ENCODE assay signal across 11 cellular contexts in the genomic region with DNA sequence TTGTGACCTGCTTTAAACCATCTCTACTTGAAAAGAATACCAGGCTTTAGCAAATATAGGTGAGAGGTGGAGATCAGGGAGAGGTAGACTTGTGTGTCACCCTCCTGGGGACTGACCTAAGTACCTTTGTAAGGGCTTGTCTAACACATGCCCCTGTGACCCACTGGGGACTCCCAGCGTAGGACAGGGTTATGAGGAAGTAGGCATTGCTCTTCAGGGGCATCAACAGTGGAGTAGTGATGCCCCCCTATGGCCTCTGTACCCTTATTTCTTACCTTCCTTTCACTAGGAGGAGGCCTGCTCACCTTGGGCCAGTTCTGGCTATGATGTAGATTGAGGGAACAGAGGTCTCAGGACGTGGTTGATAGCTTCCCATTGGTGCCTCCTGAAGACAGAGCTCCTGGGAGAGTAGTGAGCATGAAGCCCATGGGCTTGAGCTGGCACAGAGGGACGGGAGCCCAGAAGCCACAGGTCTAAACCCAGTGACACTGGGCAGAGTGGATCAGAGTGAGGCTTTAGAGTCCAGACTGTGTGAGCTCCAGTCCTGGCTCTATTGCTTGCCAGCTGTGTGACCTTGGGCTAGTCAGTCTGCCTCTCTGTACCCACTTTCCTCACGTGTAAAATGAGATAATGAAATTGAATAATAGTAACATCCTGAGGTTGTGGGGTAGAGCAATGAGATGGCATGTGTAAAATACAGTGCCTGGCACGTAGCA.
DNase-seq lines count a peak whose midpoint lies in the region; ATAC-seq, FAIRE-seq and TF ChIP-seq lines count a peak whose summit lies in the region.
"Had no signal": no experiment of that assay in that cellular context is flagged by ENCODE, and none has a peak within 500 bp of the region (broad histone marks: within the 10 kb centered on the region; RNA-seq: fewer than 3 reads in every experiment).

No MANE protein-coding gene starts in this region.

- intact Hi-C loops in esophagus muscularis mucosa (cut with DNase I), result no loop called here

- no peaks in the 10 kb centered on the region for H3K9me2 ChIP-seq in Karpas-422 (replicated peaks; ENCODE audit: insufficient read depth, low read length)

- no peak for TF ChIP-seq POLR2A in A549 (IDR thresholded peaks at IDR 0.05; ENCODE audit: low read length)
- TF ChIP-seq POLR2A in esophagus muscularis mucosa (IDR thresholded peaks at IDR 0.05; ENCODE audit: low read depth), result no peak

- no peak overlapping the region for H2AFZ ChIP-seq in Karpas-422 (ENCODE audit: low read length)

- H3K27me3 ChIP-seq in Karpas-422 (ENCODE audit: low read length), result no peaks in the 10 kb centered on the region
- H3K27me3 ChIP-seq in esophagus muscularis mucosa, result no peaks in the 10 kb centered on the region
- no peaks in the 10 kb centered on the region for H3K27me3 ChIP-seq in H7 (ENCODE audit: control insufficient read depth, insufficient read depth, low read length)
- H3K27me3 ChIP-seq: pancreas had no signal

- no peak overlapping the region for H3K9ac ChIP-seq in Karpas-422 (ENCODE audit: low read length)

- DNase-seq in A549 (ENCODE audit: low read depth in 1 of 2, low spot score in 1 of 2) (peak in 1 of 2 experiments; percentile 69), Karpas-422 (peak; percentile 62), esophagus muscularis mucosa (ENCODE audit: extremely low spot score) (peak; percentile 68), H7 (no peak), cerebellar nuclear complex (lab: John Stamatoyannopoulos, UW) (no peak), NCI-H2171 treated with DMSO at 0.1 percent for 48 hours (lab: John Stamatoyannopoulos, UW) (no peak), NCI-H2107 (lab: John Stamatoyannopoulos, UW) (no peak)
- DNase-seq: hippocampal formation, pancreas had no signal

- H4K20me1 ChIP-seq in Karpas-422 (ENCODE audit: insufficient read depth, low read depth, low read length), result peaks cover 9% of the 10 kb centered on the region; the same call in 1 of the 2 replicates

- TF ChIP-seq RAD21 in A549 (conservative IDR thresholded peaks at IDR 0.05 in 1 of 2, IDR thresholded peaks at IDR 0.05 in 1 of 2), result peak; percentile 33 to 57

- POLR2A ChIA-PET in A549 (lab: Yijun Ruan, JAX), result interaction anchor here (0.7 kb wide), 1 partner anchor 135 kb away, joined by 3 read pairs; no protein-coding TSS in a partner anchor

- no peaks in the 10 kb centered on the region for H3K79me2 ChIP-seq in Karpas-422 (ENCODE audit: low read length)

- TF ChIP-seq EP300 in A549 (IDR thresholded peaks at IDR 0.05) (no peak), esophagus muscularis mucosa (IDR thresholded peaks at IDR 0.05) (no peak)

- H3K4me2 ChIP-seq in A549 (peak overlapping the region; percentile 84), Karpas-422 (ENCODE audit: low read depth, low read length, poor library complexity, severe bottlenecking) (no peak overlapping the region)

- CTCF ChIA-PET in A549 (lab: Yijun Ruan, JAX), result interaction anchor here (1.0 to 10.0 kb wide), 11 partner anchors 15 to 237 kb away, joined by 3 to 64 read pairs (median 4); no protein-coding TSS in a partner anchor

- ATAC-seq in A549, result no peak
- peak; percentile 65 for ATAC-seq in GM18858 (IDR thresholded peaks at IDR 0.05; ENCODE audit: unreplicated experiment)
- ATAC-seq: pancreas had no signal

- H3K9me3 ChIP-seq in A549 (no peaks in the 10 kb centered on the region), Karpas-422 (ENCODE audit: low read length) (no peaks in the 10 kb centered on the region), esophagus muscularis mucosa (no peaks in the 10 kb centered on the region)
- H3K9me3 ChIP-seq: pancreas had no signal

- H3K27ac ChIP-seq in A549 (peak overlapping the region; percentile 97 to 99), Karpas-422 (ENCODE audit: low read length) (no peak overlapping the region), esophagus muscularis mucosa (replicated peaks in 1 of 4) (no peak overlapping the region)
- H3K27ac ChIP-seq: pancreas had no signal

- 63% methylated on average over 5 of the region's 5 CpGs for WGBS in A549 (ENCODE audit: missing lambda C conversion rate)
- 86% methylated on average over 5 of the region's 5 CpGs for WGBS in esophagus muscularis mucosa

- FAIRE-seq in A549 (lab: Jason Lieb, UNC), result no peak
- FAIRE-seq: colon, pancreas had no signal

- H3K4me3 ChIP-seq in A549 (no peak overlapping the region), Karpas-422 (ENCODE audit: low read length) (no peak overlapping the region), esophagus muscularis mucosa (no peak overlapping the region), H7 (ENCODE audit: insufficient read depth, low read depth, low read length) (no peak overlapping the region)
- H3K4me3 ChIP-seq: pancreas had no signal

- H3K4me1 ChIP-seq in A549, result peaks cover 98% of the 10 kb centered on the region
- peaks cover 52% of the 10 kb centered on the region for H3K4me1 ChIP-seq in Karpas-422 (ENCODE audit: low read length)
- H3K4me1 ChIP-seq in esophagus muscularis mucosa, result peaks cover 52 to 59% (median 57%) of the 10 kb centered on the region in 4 donors

- H3K36me3 ChIP-seq in Karpas-422 (ENCODE audit: insufficient read depth, low read length) (no peaks in the 10 kb centered on the region), esophagus muscularis mucosa (no peaks in the 10 kb centered on the region), H7 (replicated peaks; ENCODE audit: control insufficient read depth, insufficient read depth, low read length) (no peaks in the 10 kb centered on the region)
- H3K36me3 ChIP-seq: pancreas had no signal

- TF ChIP-seq CTCF in A549 (IDR thresholded peaks at IDR 0.05) (0 out of 3 replicates have a peak, but pooled peaks have one; percentile 8), esophagus muscularis mucosa (IDR thresholded peaks at IDR 0.05) (no peak)

TF ChIP-seq in A549, 52 proteins besides CTCF, POLR2A, EP300 and RAD21:
- TF ChIP-seq HEYL (CRISPR knock-in tag; IDR thresholded peaks at IDR 0.05), result no peak
- TF ChIP-seq ZFP36 (IDR thresholded peaks at IDR 0.05; ENCODE audit: borderline replicate concordance, partially characterized antibody), result peak; percentile 16
- TF ChIP-seq CHD4 (IDR thresholded peaks at IDR 0.05; ENCODE audit: borderline replicate concordance), result no peak
- peak; percentile 31; the same call in 1 of the 2 replicates for TF ChIP-seq MAX (IDR thresholded peaks at IDR 0.05)
- no peak for TF ChIP-seq ZC3H11A (IDR thresholded peaks at IDR 0.05)
- peak; percentile 27; the same call in 1 of the 3 replicates for TF ChIP-seq SMC3 (IDR thresholded peaks at IDR 0.05)
- peak; percentile 11; the same call in 1 of the 2 replicates for TF ChIP-seq HOXB13 (CRISPR knock-in tag; IDR thresholded peaks at IDR 0.05; ENCODE audit: low read depth)
- TF ChIP-seq PBX3 (IDR thresholded peaks at IDR 0.05), result no peak

Comparison
In these comparisons a context has a peak if more than half of its experiments do, and no peak if none do; other contexts are left out.
1. DNase-seq: peak in Karpas-422 (single experiment) and esophagus muscularis mucosa (single experiment); none in H7 (single experiment), cerebellar nuclear complex (0 of 2), NCI-H2171 treated with DMSO at 0.1 percent for 48 hours (single experiment) and NCI-H2107 (single experiment).
2. H3K27ac ChIP-seq: peak in A549 (2 of 2); none in Karpas-422 (single experiment) and esophagus muscularis mucosa (0 of 4).